24 cellular contexts compared by ENCODE assay signal in the genomic region with DNA sequence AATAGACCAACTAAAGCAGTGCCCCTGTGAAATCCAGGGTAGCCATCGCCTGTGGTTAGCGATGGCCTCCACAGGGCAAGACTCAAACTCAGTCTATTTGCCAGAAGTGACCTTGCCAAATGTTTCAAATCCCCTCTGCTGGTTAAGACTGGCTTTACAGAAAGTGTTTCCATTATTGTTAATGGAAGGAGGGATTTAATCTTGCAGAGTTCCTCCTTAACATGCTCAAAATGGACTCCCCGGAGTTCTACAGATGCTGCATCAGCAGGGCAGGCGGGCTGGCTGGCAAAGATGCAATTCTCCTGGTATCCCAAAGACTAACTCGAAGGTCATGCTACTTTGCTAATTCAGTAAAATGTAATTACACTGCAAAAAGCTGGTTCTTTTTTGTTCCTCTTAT.
DNase-seq lines count a peak whose midpoint lies in the region; ATAC-seq, FAIRE-seq and TF ChIP-seq lines count a peak whose summit lies in the region.
"Had no signal": no experiment of that assay in that cellular context is flagged by ENCODE, and none has a peak within 500 bp of the region (broad histone marks: within the 10 kb centered on the region; RNA-seq: fewer than 3 reads in every experiment).

No MANE protein-coding gene starts in this region.

- no peak overlapping the region for H3K4ac ChIP-seq in H1 (replicated peaks; ENCODE audit: insufficient read length, low read depth, low read length)

- no peak for TF ChIP-seq EP300 in H1 (IDR thresholded peaks at IDR 0.05; ENCODE audit: borderline replicate concordance in 1 of 2, low read depth in 2 of 2, low read length in 2 of 2)

- no peaks in the 10 kb centered on the region for H3K9me3 ChIP-seq in cardiac muscle cell (ENCODE audit: low read depth)
- peaks cover 0 to 4% of the 10 kb centered on the region in 2 experiments; a peak in 1 of 4 replicates for H3K9me3 ChIP-seq in H1 (ENCODE audit: insufficient read depth in 2 of 2, low read depth in 1 of 2, low read length in 1 of 2)
- H3K9me3 ChIP-seq: adrenal gland, body of pancreas had no signal

- no peak overlapping the region for H2BK12ac ChIP-seq in H1 (ENCODE audit: low read depth, low read length)

- no peak overlapping the region for H2BK5ac ChIP-seq in H1 (ENCODE audit: low read depth, low read length)

- DNase-seq in cardiac muscle cell (ENCODE audit: low read depth in 1 of 2, low spot score in 1 of 2), result no peak
- no peak for DNase-seq in left cardiac atrium
- peak; percentile 8 for DNase-seq in NAMALWA (ENCODE audit: low spot score)
- DNase-seq in H1 (ENCODE audit: low read depth in 1 of 2, low spot score in 2 of 2), result no peak
- no peak for DNase-seq in retina
- DNase-seq in HuH-7.5 (ENCODE audit: low spot score), result no peak
- DNase-seq: activated B cell treated with CpG ODN at 0.5 μM for 24 hours; activated CD4-positive, alpha-beta T cell treated with anti-CD3 and anti-CD28 coated beads, Interleukin-2, amount 50 U/mL, for 1 hour; activated CD8-positive, alpha-beta memory T cell treated with anti-CD3 and anti-CD28 coated beads, Interleukin-2, amount 10 ng/mL, durations not matched to agents 7 days and 5 days; activated naive CD4-positive, alpha-beta T cell treated with anti-CD3 and anti-CD28 coated beads for 36 hours; activated T-cell treated with anti-CD3 and anti-CD28 coated beads, Interleukin-2, amount 50 U/mL, for 48 hours; adrenal gland; GDM1; left ventricle myocardium superior; midbrain; naive thymus-derived CD8-positive, alpha-beta T cell; NCI-H1092 treated with DMSO at 0.1 percent for 48 hours; NCI-H2029 treated with DMSO at 0.1 percent for 48 hours had no signal

- no peak overlapping the region for H3K9ac ChIP-seq in H1 (replicated peaks in 1 of 4; ENCODE audit: extremely low read depth in 1 of 4, low read depth in 3 of 4, low read length in 3 of 4)

- no peak for TF ChIP-seq POLR2A in H1 (IDR thresholded peaks at IDR 0.05; ENCODE audit: control extremely low read depth in 1 of 2, low read depth in 2 of 2, low read length in 2 of 2)

- H4K91ac ChIP-seq in H1 (replicated peaks; ENCODE audit: insufficient read length, low read length), result no peak overlapping the region

- H4K5ac ChIP-seq in H1 (ENCODE audit: insufficient read length, low read depth, low read length), result no peak overlapping the region

- H2BK120ac ChIP-seq in H1 (replicated peaks; ENCODE audit: low read depth, low read length), result no peak overlapping the region

- H3K14ac ChIP-seq in H1 (ENCODE audit: insufficient read length), result no peak overlapping the region

- no peak for ATAC-seq in left cardiac atrium
- no peak for ATAC-seq in GM21825 (IDR thresholded peaks at IDR 0.05; ENCODE audit: unreplicated experiment)
- ATAC-seq in esophagus mucosa, result no peak
- ATAC-seq: activated CD8-positive, alpha-beta memory T cell treated with anti-CD3 and anti-CD28 coated beads, Interleukin-2, amount 10 ng/mL, durations not matched to agents 7 days and 5 days; left ventricle myocardium superior; naive thymus-derived CD8-positive, alpha-beta T cell; Right ventricle myocardium inferior had no signal

- H2AK5ac ChIP-seq in H1 (ENCODE audit: low read depth, low read length), result no peak overlapping the region

- H4K20me1 ChIP-seq in H1 (replicated peaks in 1 of 2; ENCODE audit: control insufficient read depth in 1 of 2, insufficient read depth in 2 of 2, low read length in 2 of 2), result no peaks in the 10 kb centered on the region

- no peaks in the 10 kb centered on the region for H3K4me1 ChIP-seq in cardiac muscle cell (ENCODE audit: low read depth)
- peaks cover 0 to 4% (median 0%) of the 10 kb centered on the region in 4 experiments; a peak in 1 of 7 replicates for H3K4me1 ChIP-seq in H1 (replicated peaks in 1 of 4; ENCODE audit: control insufficient read depth in 3 of 4, insufficient read depth in 4 of 4, low read length in 3 of 4)
- H3K4me1 ChIP-seq: adrenal gland, body of pancreas, tibial nerve had no signal

- H3K18ac ChIP-seq in H1 (ENCODE audit: extremely low read depth, low read length), result no peak overlapping the region

- CTCF ChIA-PET in H1 (lab: Charles Lee; ENCODE audit: partially characterized antibody), result interaction anchor here (0.7 to 2.4 kb wide), 33 partner anchors 8 to 1410 kb away, joined by 3 to 17 read pairs (median 4); no protein-coding TSS in a partner anchor

- H2BK15ac ChIP-seq in H1 (ENCODE audit: low read length), result no peak overlapping the region

- intact Hi-C loops in left cardiac atrium (cut with DNase I), result no loop called here

- H3K79me2 ChIP-seq in H1 (ENCODE audit: control insufficient read depth in 1 of 2, insufficient read depth in 2 of 2, low read length in 2 of 2), result no peaks in the 10 kb centered on the region

- no peak overlapping the region for H3K23ac ChIP-seq in H1 (ENCODE audit: insufficient read length)

- peak; percentile 36 for FAIRE-seq in H1 (lab: Jason Lieb, UNC)
- FAIRE-seq: GM19239 had no signal

- no peaks in the 10 kb centered on the region for H3K23me2 ChIP-seq in H1 (ENCODE audit: low read depth, low read length)

- H3K27ac ChIP-seq in cardiac muscle cell, result no peak overlapping the region
- H3K27ac ChIP-seq in H1 (ENCODE audit: low read depth, low read length), result no peak overlapping the region
- H3K27ac ChIP-seq: adrenal gland, body of pancreas, tibial nerve had no signal

- peak; percentile 2 for TF ChIP-seq CTCF in cardiac muscle cell (IDR thresholded peaks at IDR 0.05; ENCODE audit: low read depth, low read length)
- no peak for TF ChIP-seq CTCF in H1 (IDR thresholded peaks at IDR 0.05; ENCODE audit: control extremely low read depth in 1 of 3, insufficient read depth in 1 of 3, low read depth in 1 of 3, low read length in 3 of 3)

- H3K56ac ChIP-seq in H1 (replicated peaks; ENCODE audit: insufficient read length, low read depth, low read length), result no peak overlapping the region

- 99% methylated on average over 5 of the region's 5 CpGs; no CpG with 5 or more reads in 1 of the 2 experiments for WGBS in H1 (ENCODE audit: extremely low coverage in 1 of 2, insufficient coverage in 1 of 2, insufficient read length in 1 of 2, insufficient replicate concordance in 2 of 2, low coverage in 1 of 2, low lambda C conversion rate in 2 of 2, missing lambda C conversion rate in 1 of 2), 2 experiments

- POLR2A ChIA-PET in H1 (lab: Charles Lee; ENCODE audit: partially characterized antibody), result no interaction called here

- H3K36me3 ChIP-seq in cardiac muscle cell (no peaks in the 10 kb centered on the region), H1 (ENCODE audit: control insufficient read depth in 2 of 4, insufficient read depth in 4 of 4, low read length in 3 of 4) (no peaks in the 10 kb centered on the region)
- H3K36me3 ChIP-seq: adrenal gland, tibial nerve had no signal

- TF ChIP-seq RAD21 in H1 (IDR thresholded peaks at IDR 0.05 in 1 of 2, conservative IDR thresholded peaks at IDR 0.05 in 1 of 2; ENCODE audit: low read depth in 2 of 2, low read length in 2 of 2), result peak; percentile 19 to 27; a peak in 2 of 4 replicates

- H3K4me3 ChIP-seq in cardiac muscle cell, result no peak overlapping the region
- no peak overlapping the region for H3K4me3 ChIP-seq in H1 (ENCODE audit: extremely low read depth in 1 of 4, insufficient read depth in 2 of 4, low read depth in 3 of 4, low read length in 4 of 4)
- H3K4me3 ChIP-seq: adrenal gland, body of pancreas, tibial nerve had no signal

- no peak overlapping the region for H2BK20ac ChIP-seq in H1 (ENCODE audit: low read length)

- H3K79me1 ChIP-seq in H1 (ENCODE audit: low read depth, low read length), result no peaks in the 10 kb centered on the region

- H2AFZ ChIP-seq in H1 (ENCODE audit: low read length), result no peak overlapping the region

- H4K8ac ChIP-seq in H1 (ENCODE audit: extremely low read depth, insufficient read depth, low read length), result no peak overlapping the region

- no peaks in the 10 kb centered on the region for H3K27me3 ChIP-seq in cardiac muscle cell
- no peaks in the 10 kb centered on the region for H3K27me3 ChIP-seq in H1 (replicated peaks in 1 of 4; ENCODE audit: control insufficient read depth in 3 of 4, extremely low read depth in 1 of 4, insufficient read depth in 3 of 4, low read length in 3 of 4)
- H3K27me3 ChIP-seq: adrenal gland, body of pancreas, tibial nerve had no signal

- no peak overlapping the region for H3K4me2 ChIP-seq in H1 (ENCODE audit: insufficient read depth in 1 of 2, low read depth in 2 of 2, low read length in 2 of 2)

TF ChIP-seq in H1, 55 proteins besides CTCF, POLR2A, EP300 and RAD21:
- TF ChIP-seq YY1 (IDR thresholded peaks at IDR 0.05; ENCODE audit: low read depth, low read length), result 0 out of 2 replicates have a peak, but pooled peaks have one; percentile 46
- TF ChIP-seq, protein P1, sequence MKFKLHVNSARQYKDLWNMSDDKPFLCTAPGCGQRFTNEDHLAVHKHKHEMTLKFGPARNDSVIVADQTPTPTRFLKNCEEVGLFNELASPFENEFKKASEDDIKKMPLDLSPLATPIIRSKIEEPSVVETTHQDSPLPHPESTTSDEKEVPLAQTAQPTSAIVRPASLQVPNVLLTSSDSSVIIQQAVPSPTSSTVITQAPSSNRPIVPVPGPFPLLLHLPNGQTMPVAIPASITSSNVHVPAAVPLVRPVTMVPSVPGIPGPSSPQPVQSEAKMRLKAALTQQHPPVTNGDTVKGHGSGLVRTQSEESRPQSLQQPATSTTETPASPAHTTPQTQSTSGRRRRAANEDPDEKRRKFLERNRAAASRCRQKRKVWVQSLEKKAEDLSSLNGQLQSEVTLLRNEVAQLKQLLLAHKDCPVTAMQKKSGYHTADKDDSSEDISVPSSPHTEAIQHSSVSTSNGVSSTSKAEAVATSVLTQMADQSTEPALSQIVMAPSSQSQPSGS (IDR thresholded peaks at IDR 0.05; ENCODE audit: low read length), result no peak
- TF ChIP-seq CREB1 (IDR thresholded peaks at IDR 0.05), result no peak
- no peak for TF ChIP-seq HDAC2 (IDR thresholded peaks at IDR 0.05; ENCODE audit: borderline replicate concordance in 1 of 2, low read depth in 2 of 2, low read length in 2 of 2)
- TF ChIP-seq POU5F1 (IDR thresholded peaks at IDR 0.05; ENCODE audit: low read depth, low read length), result no peak
